ENCODE assay signal across 29 cellular contexts in genomic region chr15:75052972-75053747, GRCh38.
"Had no signal": no experiment of that assay in that cellular context is flagged by ENCODE, and none has a peak within 500 bp of the region (broad histone marks: within the 10 kb centered on the region; RNA-seq: fewer than 3 reads in every experiment).

No MANE protein-coding gene starts in this region.

- FAIRE-seq: bronchial epithelial cell had no signal

- H3K9me3 ChIP-seq: adrenal gland had no signal

- H3K27ac Mint-ChIP-seq: activated CD4-positive, alpha-beta T cell treated with anti-CD3 and anti-CD28 coated beads, Interleukin-2, amount 10 ng/mL, durations not matched to agents 24 days and 14 days; activated CD8-positive, alpha-beta T cell treated with anti-CD3 and anti-CD28 coated beads, Interleukin-2, amount 10 ng/mL, durations not matched to agents 7 days and 5 days; activated naive CD4-positive, alpha-beta T cell treated with anti-CD3 and anti-CD28 coated beads for 36 hours; activated naive CD4-positive, alpha-beta T cell treated with anti-CD3 and anti-CD28 coated beads, Interleukin-2, amount 50 U/mL, for 72 hours; activated T-helper 1 cell treated with anti-CD3 and anti-CD28 coated beads, Interleukin-12 subunit alpha, Interleukin-12 subunit beta, Interleukin-2, Interleukin-4 antibody, amounts not matched to agents 30 ng/mL and 10 ng/mL and 1 ng/mL, durations not matched to agents 14 hours and 24 hours and 36 hours; brain had no signal

- H3K36me3 ChIP-seq: adrenal gland had no signal

- DNase-seq: activated CD4-positive, alpha-beta T cell treated with anti-CD3 and anti-CD28 coated beads, Interleukin-2, amount 10 ng/mL, durations not matched to agents 24 days and 14 days; activated CD4-positive, alpha-beta T cell treated with anti-CD3 and anti-CD28 coated beads, Interleukin-2, amount 50 U/mL, for 48 hours; activated CD8-positive, alpha-beta T cell treated with anti-CD3 and anti-CD28 coated beads, Interleukin-2, amount 10 ng/mL, durations not matched to agents 7 days and 5 days; activated gamma-delta T cell treated with Interleukin-2 at 50 U/mL for 16 hours; activated naive CD4-positive, alpha-beta T cell treated with anti-CD3 and anti-CD28 coated beads for 36 hours; activated T-cell treated with anti-CD3 and anti-CD28 coated beads for 4 hours; activated T-cell treated with anti-CD3 and anti-CD28 coated beads, Interleukin-2, amount 50 U/mL, for 4 hours; adrenal gland; central memory CD4-positive, alpha-beta T cell; Karpas-422; NCI-H1105; NCI-H1417 treated with DMSO at 0.1 percent for 48 hours; NCI-H187 treated with DMSO at 0.1 percent for 48 hours; NCI-H2081; NCI-H226; NCI-H446 treated with DMSO at 0.1 percent for 48 hours; NCI-H524; NCI-H69; NCI-H82; PC-3; Right ventricle myocardium superior; SW 1271; T-helper 1 cell; T-helper 2 cell; T-helper 9 cell had no signal

- H3K36me3 Mint-ChIP-seq: brain had no signal

- H3K27me3 Mint-ChIP-seq: activated CD4-positive, alpha-beta T cell treated with anti-CD3 and anti-CD28 coated beads, Interleukin-2, amount 10 ng/mL, durations not matched to agents 24 days and 14 days; brain had no signal

- H3K9me3 Mint-ChIP-seq: activated CD4-positive, alpha-beta T cell treated with anti-CD3 and anti-CD28 coated beads, Interleukin-2, amount 10 ng/mL, durations not matched to agents 24 days and 14 days; activated naive CD4-positive, alpha-beta T cell treated with anti-CD3 and anti-CD28 coated beads for 36 hours; activated naive CD4-positive, alpha-beta T cell treated with anti-CD3 and anti-CD28 coated beads, Interleukin-2, amount 50 U/mL, for 72 hours; activated T-cell treated with anti-CD3 and anti-CD28 coated beads, Interleukin-2, amount 50 U/mL, for 4 hours; activated T-helper 1 cell treated with anti-CD3 and anti-CD28 coated beads, Interleukin-12 subunit alpha, Interleukin-12 subunit beta, Interleukin-2, Interleukin-4 antibody, amounts not matched to agents 30 ng/mL and 10 ng/mL and 1 ng/mL, durations not matched to agents 14 hours and 24 hours and 36 hours; brain had no signal

- H3K27me3 ChIP-seq: adrenal gland had no signal

- H3K4me3 Mint-ChIP-seq: activated CD4-positive, alpha-beta T cell treated with anti-CD3 and anti-CD28 coated beads, Interleukin-2, amount 10 ng/mL, durations not matched to agents 24 days and 14 days; activated CD8-positive, alpha-beta T cell treated with anti-CD3 and anti-CD28 coated beads, Interleukin-2, amount 10 ng/mL, durations not matched to agents 7 days and 5 days; activated naive CD4-positive, alpha-beta T cell treated with anti-CD3 and anti-CD28 coated beads for 36 hours; activated T-cell treated with anti-CD3 and anti-CD28 coated beads, Interleukin-2, amount 50 U/mL, for 4 hours; activated T-helper 1 cell treated with anti-CD3 and anti-CD28 coated beads, Interleukin-12 subunit alpha, Interleukin-12 subunit beta, Interleukin-2, Interleukin-4 antibody, amounts not matched to agents 30 ng/mL and 10 ng/mL and 1 ng/mL, durations not matched to agents 14 hours and 24 hours and 36 hours; brain had no signal

- H3K4me3 ChIP-seq: adrenal gland had no signal

- ATAC-seq: activated CD8-positive, alpha-beta T cell treated with anti-CD3 and anti-CD28 coated beads, Interleukin-2, amount 10 ng/mL, durations not matched to agents 7 days and 5 days; activated naive CD4-positive, alpha-beta T cell treated with anti-CD3 and anti-CD28 coated beads, Interleukin-2, amount 50 U/mL, for 72 hours; activated T-cell treated with anti-CD3 and anti-CD28 coated beads, Interleukin-2, amount 50 U/mL, for 4 hours; PC-3 had no signal
